Comparison of ENCODE assay signal across 24 cellular contexts in genomic region chr2:215413484-215413777, GRCh38.
"Had no signal": no experiment of that assay in that cellular context is flagged by ENCODE, and none has a peak within 500 bp of the region (broad histone marks: within the 10 kb centered on the region; RNA-seq: fewer than 3 reads in every experiment).

No MANE protein-coding gene starts in this region.

- H3K27ac ChIP-seq: coronary artery, gastrocnemius medialis, heart right ventricle, neutrophil, spleen, suprapubic skin, VCaP had no signal

- H3K9me3 ChIP-seq: gastrocnemius medialis, heart right ventricle, mucosa of descending colon, neutrophil, spleen, suprapubic skin had no signal

- H3K36me3 Mint-ChIP-seq: activated CD8-positive, alpha-beta memory T cell treated with anti-CD3 and anti-CD28 coated beads, Interleukin-2, amount 10 ng/mL, durations not matched to agents 7 days and 5 days; activated naive CD4-positive, alpha-beta T cell treated with anti-CD3 and anti-CD28 coated beads, Interleukin-2, amount 10 ng/mL, durations not matched to agents 7 days and 5 days had no signal

- ATAC-seq: activated CD8-positive, alpha-beta memory T cell treated with anti-CD3 and anti-CD28 coated beads, Interleukin-2, amount 10 ng/mL, durations not matched to agents 7 days and 5 days; gastrocnemius medialis; heart right ventricle; left lobe of liver; mucosa of descending colon; naive thymus-derived CD4-positive, alpha-beta T cell; right cardiac atrium had no signal

- H3K4me3 Mint-ChIP-seq: activated CD8-positive, alpha-beta memory T cell treated with anti-CD3 and anti-CD28 coated beads, Interleukin-2, amount 10 ng/mL, durations not matched to agents 7 days and 5 days; activated naive CD4-positive, alpha-beta T cell treated with anti-CD3 and anti-CD28 coated beads, Interleukin-2, amount 10 ng/mL, durations not matched to agents 7 days and 5 days; naive thymus-derived CD4-positive, alpha-beta T cell; stimulated activated naive CD8-positive, alpha-beta T cell treated with anti-CD3 and anti-CD28 coated beads, Interleukin-15, Interleukin-2, amounts not matched to agents 100 ng/mL and 50 ng/mL, for 24 hours; type B pancreatic cell had no signal

- H3K4me3 ChIP-seq: coronary artery, gastrocnemius medialis, heart right ventricle, mucosa of descending colon, spleen, suprapubic skin had no signal

- H3K27me3 Mint-ChIP-seq: type B pancreatic cell had no signal

- H3K4me1 Mint-ChIP-seq: activated naive CD4-positive, alpha-beta T cell treated with anti-CD3 and anti-CD28 coated beads, Interleukin-2, amount 10 ng/mL, durations not matched to agents 7 days and 5 days had no signal

- H3K9me3 Mint-ChIP-seq: activated naive CD4-positive, alpha-beta T cell treated with anti-CD3 and anti-CD28 coated beads, Interleukin-2, amount 10 ng/mL, durations not matched to agents 7 days and 5 days; activated T-helper 2 cell treated with anti-CD3 and anti-CD28 coated beads, Interferon-gamma antibody, Interleukin-2, Interleukin-4, amounts not matched to agents 10 μg/mL and 5 μg/mL and 100 μg/mL, durations not matched to agents 14 hours and 24 hours and 36 hours; stimulated activated naive CD8-positive, alpha-beta T cell treated with anti-CD3 and anti-CD28 coated beads, Interleukin-15, Interleukin-2, amounts not matched to agents 100 ng/mL and 50 ng/mL, for 24 hours; type B pancreatic cell had no signal

- H3K36me3 ChIP-seq: neutrophil, spleen had no signal

- H3K27me3 ChIP-seq: gastrocnemius medialis, heart right ventricle, suprapubic skin had no signal

- DNase-seq: activated CD4-positive, alpha-beta T cell treated with anti-CD3 and anti-CD28 coated beads, Interleukin-2, amount 50 U/mL, for 48 hours; activated CD8-positive, alpha-beta memory T cell treated with anti-CD3 and anti-CD28 coated beads, Interleukin-2, amount 10 ng/mL, durations not matched to agents 7 days and 5 days; activated naive CD4-positive, alpha-beta T cell treated with anti-CD3 and anti-CD28 coated beads, Interleukin-2, amount 10 ng/mL, durations not matched to agents 7 days and 5 days; activated T-cell treated with anti-CD3 and anti-CD28 coated beads, Interleukin-2, amount 50 U/mL, for 1 hour; caudate nucleus; effector CD4-positive, alpha-beta T cell; gastrocnemius medialis; heart right ventricle; islet precursor cell; mammary epithelial cell; mucosa of descending colon; naive thymus-derived CD4-positive, alpha-beta T cell; right cardiac atrium; spleen; T-helper 1 cell; T1000 had no signal

- H3K4me1 ChIP-seq: gastrocnemius medialis, heart right ventricle, spleen, suprapubic skin had no signal

- H3K27ac Mint-ChIP-seq: activated CD8-positive, alpha-beta memory T cell treated with anti-CD3 and anti-CD28 coated beads, Interleukin-2, amount 10 ng/mL, durations not matched to agents 7 days and 5 days; activated naive CD4-positive, alpha-beta T cell treated with anti-CD3 and anti-CD28 coated beads, Interleukin-2, amount 10 ng/mL, durations not matched to agents 7 days and 5 days; activated T-helper 2 cell treated with anti-CD3 and anti-CD28 coated beads, Interferon-gamma antibody, Interleukin-2, Interleukin-4, amounts not matched to agents 10 μg/mL and 5 μg/mL and 100 μg/mL, durations not matched to agents 14 hours and 24 hours and 36 hours; naive thymus-derived CD4-positive, alpha-beta T cell; stimulated activated naive CD8-positive, alpha-beta T cell treated with anti-CD3 and anti-CD28 coated beads, Interleukin-15, Interleukin-2, amounts not matched to agents 100 ng/mL and 50 ng/mL, for 24 hours; type B pancreatic cell had no signal
